1 cellular context compared by ENCODE assay signal in the genomic region with DNA sequence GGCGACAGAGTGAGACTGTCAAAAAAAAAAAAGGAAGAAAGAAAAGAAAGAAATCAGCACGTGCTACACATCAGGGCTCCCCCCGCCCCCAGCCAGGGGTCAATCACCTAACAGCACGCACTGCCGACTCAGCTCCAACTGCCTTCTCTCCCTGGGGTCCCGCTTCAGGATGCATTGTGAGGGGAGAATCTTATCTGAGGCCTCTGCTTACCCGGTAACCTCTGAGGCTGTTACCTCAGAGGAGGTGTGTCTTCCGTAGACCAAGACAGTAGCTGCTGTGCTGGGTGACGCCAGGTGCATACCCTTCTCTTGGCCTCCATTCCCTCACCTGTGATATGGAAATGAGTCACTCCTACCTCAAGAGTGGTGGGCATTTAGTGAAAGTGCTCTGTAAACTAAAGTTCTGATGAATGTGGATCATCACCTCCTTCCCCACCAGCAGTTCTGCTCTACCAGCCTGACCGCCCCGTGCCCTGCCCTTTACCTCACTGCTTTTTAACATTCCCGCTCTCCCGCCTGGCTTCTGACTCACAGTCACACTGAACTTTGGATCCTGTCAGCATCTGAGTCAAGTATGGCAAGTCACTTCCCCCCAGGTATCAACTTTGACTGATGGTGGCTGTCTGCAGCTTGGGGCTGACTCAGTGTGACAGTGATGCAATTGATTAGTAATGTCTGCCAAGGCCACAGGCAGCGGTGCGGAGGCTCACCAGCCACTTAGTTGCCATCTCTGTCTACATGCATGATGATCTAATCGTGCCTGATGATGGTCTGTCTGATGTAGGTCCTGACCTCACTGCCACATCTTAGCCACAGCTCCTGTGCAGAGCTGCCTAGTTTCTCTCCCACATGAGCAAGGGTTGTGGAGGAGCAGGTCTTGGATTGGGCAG.
TF ChIP-seq lines count a peak whose summit lies in the region.

No MANE protein-coding gene starts in this region.

TF ChIP-seq in HepG2, 621 proteins besides CTCF, POLR2A, EP300 and RAD21 (continued from another document and continues in another):
- TF ChIP-seq, protein P1, sequence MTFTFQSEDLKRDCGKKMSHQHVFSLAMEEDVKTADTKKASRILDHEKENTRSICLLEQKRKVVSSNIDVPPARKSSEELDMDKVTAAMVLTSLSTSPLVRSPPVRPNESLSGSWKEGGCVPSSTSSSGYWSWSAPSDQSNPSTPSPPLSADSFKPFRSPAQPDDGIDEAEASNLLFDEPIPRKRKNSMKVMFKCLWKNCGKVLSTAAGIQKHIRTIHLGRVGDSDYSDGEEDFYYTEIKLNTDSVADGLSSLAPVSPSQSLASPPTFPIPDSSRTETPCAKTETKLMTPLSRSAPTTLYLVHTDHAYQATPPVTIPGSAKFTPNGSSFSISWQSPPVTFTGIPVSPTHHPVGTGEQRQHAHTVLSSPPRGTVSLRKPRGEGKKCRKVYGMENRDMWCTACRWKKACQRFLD (CRISPR knock-in tag; IDR thresholded peaks at IDR 0.05; ENCODE audit: borderline replicate concordance), result no peak
- peak; percentile 62; the same call in 1 of the 2 replicates for TF ChIP-seq KLF13 (CRISPR knock-in tag; IDR thresholded peaks at IDR 0.05)
- TF ChIP-seq GFI1 (CRISPR knock-in tag; IDR thresholded peaks at IDR 0.05; ENCODE audit: borderline replicate concordance), result peak; percentile 81; the same call in 1 of the 2 replicates
- TF ChIP-seq ZNF552 (CRISPR knock-in tag; IDR thresholded peaks at IDR 0.05; ENCODE audit: borderline replicate concordance), result no peak
- peak; percentile 89 for TF ChIP-seq HOXD1 (CRISPR knock-in tag; IDR thresholded peaks at IDR 0.05)
- no peak for TF ChIP-seq ZNF20 (CRISPR knock-in tag; IDR thresholded peaks at IDR 0.05)
- TF ChIP-seq, protein P2, sequence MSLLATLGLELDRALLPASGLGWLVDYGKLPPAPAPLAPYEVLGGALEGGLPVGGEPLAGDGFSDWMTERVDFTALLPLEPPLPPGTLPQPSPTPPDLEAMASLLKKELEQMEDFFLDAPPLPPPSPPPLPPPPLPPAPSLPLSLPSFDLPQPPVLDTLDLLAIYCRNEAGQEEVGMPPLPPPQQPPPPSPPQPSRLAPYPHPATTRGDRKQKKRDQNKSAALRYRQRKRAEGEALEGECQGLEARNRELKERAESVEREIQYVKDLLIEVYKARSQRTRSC (CRISPR knock-in tag; IDR thresholded peaks at IDR 0.05; ENCODE audit: low read depth), result no peak
- 0 out of 2 replicates have a peak, but pooled peaks have one; percentile 16 for TF ChIP-seq NKX3-1 (CRISPR knock-in tag; IDR thresholded peaks at IDR 0.05)
- TF ChIP-seq ZNF326 (CRISPR knock-in tag; IDR thresholded peaks at IDR 0.05; ENCODE audit: borderline replicate concordance), result no peak
- TF ChIP-seq MBNL3 (CRISPR knock-in tag; conservative IDR thresholded peaks at IDR 0.05), result no peak
- TF ChIP-seq, protein P3, sequence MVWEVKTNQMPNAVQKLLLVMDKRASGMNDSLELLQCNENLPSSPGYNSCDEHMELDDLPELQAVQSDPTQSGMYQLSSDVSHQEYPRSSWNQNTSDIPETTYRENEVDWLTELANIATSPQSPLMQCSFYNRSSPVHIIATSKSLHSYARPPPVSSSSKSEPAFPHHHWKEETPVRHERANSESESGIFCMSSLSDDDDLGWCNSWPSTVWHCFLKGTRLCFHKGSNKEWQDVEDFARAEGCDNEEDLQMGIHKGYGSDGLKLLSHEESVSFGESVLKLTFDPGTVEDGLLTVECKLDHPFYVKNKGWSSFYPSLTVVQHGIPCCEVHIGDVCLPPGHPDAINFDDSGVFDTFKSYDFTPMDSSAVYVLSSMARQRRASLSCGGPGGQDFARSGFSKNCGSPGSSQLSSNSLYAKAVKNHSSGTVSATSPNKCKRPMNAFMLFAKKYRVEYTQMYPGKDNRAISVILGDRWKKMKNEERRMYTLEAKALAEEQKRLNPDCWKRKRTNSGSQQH (CRISPR knock-in tag; IDR thresholded peaks at IDR 0.05; ENCODE audit: low read depth), result peak; percentile 93
- peak; percentile 82; the same call in 1 of the 2 replicates for TF ChIP-seq ZNF264 (CRISPR knock-in tag; IDR thresholded peaks at IDR 0.05)
- no peak for TF ChIP-seq HMGA1 (CRISPR knock-in tag; conservative IDR thresholded peaks at IDR 0.05)
- TF ChIP-seq ZNF430 (CRISPR knock-in tag; IDR thresholded peaks at IDR 0.05), result peak; percentile 89; the same call in 1 of the 2 replicates
- TF ChIP-seq ZNF501 (CRISPR knock-in tag; IDR thresholded peaks at IDR 0.05), result peak; percentile 87
- TF ChIP-seq KLF15 (CRISPR knock-in tag; IDR thresholded peaks at IDR 0.05; ENCODE audit: borderline replicate concordance), result no peak
- peak; percentile 91; the same call in 1 of the 2 replicates for TF ChIP-seq TRIM24 (CRISPR knock-in tag; IDR thresholded peaks at IDR 0.05)
- TF ChIP-seq SNAI1 (CRISPR knock-in tag; IDR thresholded peaks at IDR 0.05; ENCODE audit: borderline replicate concordance), result no peak
- peak; percentile 82; the same call in 1 of the 2 replicates for TF ChIP-seq RFXAP (CRISPR knock-in tag; IDR thresholded peaks at IDR 0.05; ENCODE audit: borderline replicate concordance)
- TF ChIP-seq ZNF589 (CRISPR knock-in tag; conservative IDR thresholded peaks at IDR 0.05), result peak; percentile 84; the same call in 1 of the 2 replicates
- TF ChIP-seq NONO (IDR thresholded peaks at IDR 0.05), result no peak
- TF ChIP-seq NONO (CRISPR knock-in tag; conservative IDR thresholded peaks at IDR 0.05), result peak; percentile 90
- no peak for TF ChIP-seq PCBP1 (IDR thresholded peaks at IDR 0.05; ENCODE audit: borderline replicate concordance, low read depth, low read length)
- no peak for TF ChIP-seq KAT2B (IDR thresholded peaks at IDR 0.05; ENCODE audit: borderline replicate concordance, low read depth, low read length)
- TF ChIP-seq, protein P4, sequence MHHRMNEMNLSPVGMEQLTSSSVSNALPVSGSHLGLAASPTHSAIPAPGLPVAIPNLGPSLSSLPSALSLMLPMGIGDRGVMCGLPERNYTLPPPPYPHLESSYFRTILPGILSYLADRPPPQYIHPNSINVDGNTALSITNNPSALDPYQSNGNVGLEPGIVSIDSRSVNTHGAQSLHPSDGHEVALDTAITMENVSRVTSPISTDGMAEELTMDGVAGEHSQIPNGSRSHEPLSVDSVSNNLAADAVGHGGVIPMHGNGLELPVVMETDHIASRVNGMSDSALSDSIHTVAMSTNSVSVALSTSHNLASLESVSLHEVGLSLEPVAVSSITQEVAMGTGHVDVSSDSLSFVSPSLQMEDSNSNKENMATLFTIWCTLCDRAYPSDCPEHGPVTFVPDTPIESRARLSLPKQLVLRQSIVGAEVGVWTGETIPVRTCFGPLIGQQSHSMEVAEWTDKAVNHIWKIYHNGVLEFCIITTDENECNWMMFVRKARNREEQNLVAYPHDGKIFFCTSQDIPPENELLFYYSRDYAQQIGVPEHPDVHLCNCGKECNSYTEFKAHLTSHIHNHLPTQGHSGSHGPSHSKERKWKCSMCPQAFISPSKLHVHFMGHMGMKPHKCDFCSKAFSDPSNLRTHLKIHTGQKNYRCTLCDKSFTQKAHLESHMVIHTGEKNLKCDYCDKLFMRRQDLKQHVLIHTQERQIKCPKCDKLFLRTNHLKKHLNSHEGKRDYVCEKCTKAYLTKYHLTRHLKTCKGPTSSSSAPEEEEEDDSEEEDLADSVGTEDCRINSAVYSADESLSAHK (CRISPR knock-in tag; IDR thresholded peaks at IDR 0.05; ENCODE audit: borderline replicate concordance), result no peak
- no peak for TF ChIP-seq FOXM1 (CRISPR knock-in tag; IDR thresholded peaks at IDR 0.05)
- TF ChIP-seq SNAPC2 (CRISPR knock-in tag; IDR thresholded peaks at IDR 0.05), result peak; percentile 60; the same call in 1 of the 2 replicates
- peak; percentile 72 for TF ChIP-seq ZNF781 (CRISPR knock-in tag; IDR thresholded peaks at IDR 0.05; ENCODE audit: borderline replicate concordance, not compliant biosample characterization)
- peak; percentile 99 for TF ChIP-seq MEIS2 (CRISPR knock-in tag; IDR thresholded peaks at IDR 0.05)
- no peak for TF ChIP-seq EEA1 (CRISPR knock-in tag; IDR thresholded peaks at IDR 0.05; ENCODE audit: borderline replicate concordance)
- TF ChIP-seq, protein P5, sequence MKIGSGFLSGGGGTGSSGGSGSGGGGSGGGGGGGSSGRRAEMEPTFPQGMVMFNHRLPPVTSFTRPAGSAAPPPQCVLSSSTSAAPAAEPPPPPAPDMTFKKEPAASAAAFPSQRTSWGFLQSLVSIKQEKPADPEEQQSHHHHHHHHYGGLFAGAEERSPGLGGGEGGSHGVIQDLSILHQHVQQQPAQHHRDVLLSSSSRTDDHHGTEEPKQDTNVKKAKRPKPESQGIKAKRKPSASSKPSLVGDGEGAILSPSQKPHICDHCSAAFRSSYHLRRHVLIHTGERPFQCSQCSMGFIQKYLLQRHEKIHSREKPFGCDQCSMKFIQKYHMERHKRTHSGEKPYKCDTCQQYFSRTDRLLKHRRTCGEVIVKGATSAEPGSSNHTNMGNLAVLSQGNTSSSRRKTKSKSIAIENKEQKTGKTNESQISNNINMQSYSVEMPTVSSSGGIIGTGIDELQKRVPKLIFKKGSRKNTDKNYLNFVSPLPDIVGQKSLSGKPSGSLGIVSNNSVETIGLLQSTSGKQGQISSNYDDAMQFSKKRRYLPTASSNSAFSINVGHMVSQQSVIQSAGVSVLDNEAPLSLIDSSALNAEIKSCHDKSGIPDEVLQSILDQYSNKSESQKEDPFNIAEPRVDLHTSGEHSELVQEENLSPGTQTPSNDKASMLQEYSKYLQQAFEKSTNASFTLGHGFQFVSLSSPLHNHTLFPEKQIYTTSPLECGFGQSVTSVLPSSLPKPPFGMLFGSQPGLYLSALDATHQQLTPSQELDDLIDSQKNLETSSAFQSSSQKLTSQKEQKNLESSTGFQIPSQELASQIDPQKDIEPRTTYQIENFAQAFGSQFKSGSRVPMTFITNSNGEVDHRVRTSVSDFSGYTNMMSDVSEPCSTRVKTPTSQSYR (CRISPR knock-in tag; IDR thresholded peaks at IDR 0.05; ENCODE audit: borderline replicate concordance), result peak; percentile 94
- peak; percentile 70 for TF ChIP-seq ZNF768 (CRISPR knock-in tag; IDR thresholded peaks at IDR 0.05)
- TF ChIP-seq TBX3 (IDR thresholded peaks at IDR 0.05; ENCODE audit: borderline replicate concordance), result peak; percentile 86
- peak; percentile 50 for TF ChIP-seq RBM22 (optimal IDR thresholded peaks at IDR 0.05; ENCODE audit: low read length)
- TF ChIP-seq ZNF354B (CRISPR knock-in tag; IDR thresholded peaks at IDR 0.05), result 0 out of 2 replicates have a peak, but pooled peaks have one; percentile 46
- no peak for TF ChIP-seq SRSF1 (optimal IDR thresholded peaks at IDR 0.05; ENCODE audit: low read depth, low read length)
- TF ChIP-seq NCOA1 (CRISPR knock-in tag; IDR thresholded peaks at IDR 0.05), result no peak; the same call in 1 of the 2 replicates
- TF ChIP-seq NFYC (CRISPR knock-in tag; IDR thresholded peaks at IDR 0.05), result peak; percentile 25; the same call in 1 of the 2 replicates
- TF ChIP-seq MAFF (IDR thresholded peaks at IDR 0.05; ENCODE audit: low read depth, low read length), result peak; percentile 92
- peak; percentile 99 for TF ChIP-seq HNF4A (CRISPR knock-in tag; IDR thresholded peaks at IDR 0.05)
- peak; percentile 77 for TF ChIP-seq NR2C2 (CRISPR knock-in tag; IDR thresholded peaks at IDR 0.05; ENCODE audit: borderline replicate concordance)
- 0 out of 2 replicates have a peak, but pooled peaks have one; percentile 54 for TF ChIP-seq ZNF83 (CRISPR knock-in tag; IDR thresholded peaks at IDR 0.05; ENCODE audit: borderline replicate concordance)
- TF ChIP-seq, protein P6, sequence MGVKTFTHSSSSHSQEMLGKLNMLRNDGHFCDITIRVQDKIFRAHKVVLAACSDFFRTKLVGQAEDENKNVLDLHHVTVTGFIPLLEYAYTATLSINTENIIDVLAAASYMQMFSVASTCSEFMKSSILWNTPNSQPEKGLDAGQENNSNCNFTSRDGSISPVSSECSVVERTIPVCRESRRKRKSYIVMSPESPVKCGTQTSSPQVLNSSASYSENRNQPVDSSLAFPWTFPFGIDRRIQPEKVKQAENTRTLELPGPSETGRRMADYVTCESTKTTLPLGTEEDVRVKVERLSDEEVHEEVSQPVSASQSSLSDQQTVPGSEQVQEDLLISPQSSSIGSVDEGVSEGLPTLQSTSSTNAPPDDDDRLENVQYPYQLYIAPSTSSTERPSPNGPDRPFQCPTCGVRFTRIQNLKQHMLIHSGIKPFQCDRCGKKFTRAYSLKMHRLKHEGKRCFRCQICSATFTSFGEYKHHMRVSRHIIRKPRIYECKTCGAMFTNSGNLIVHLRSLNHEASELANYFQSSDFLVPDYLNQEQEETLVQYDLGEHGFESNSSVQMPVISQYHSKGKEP (CRISPR knock-in tag; IDR thresholded peaks at IDR 0.05), result 0 out of 2 replicates have a peak, but pooled peaks have one; percentile 15
- TF ChIP-seq ATRX (CRISPR knock-in tag; IDR thresholded peaks at IDR 0.05; ENCODE audit: borderline replicate concordance), result no peak
- peak; percentile 41; the same call in 1 of the 2 replicates for TF ChIP-seq SIX1 (CRISPR knock-in tag; IDR thresholded peaks at IDR 0.05; ENCODE audit: borderline replicate concordance)
- TF ChIP-seq RFX5 (IDR thresholded peaks at IDR 0.05; ENCODE audit: low read depth, low read length), result peak; percentile 36; the same call in 1 of the 2 replicates
- TF ChIP-seq, protein P7, sequence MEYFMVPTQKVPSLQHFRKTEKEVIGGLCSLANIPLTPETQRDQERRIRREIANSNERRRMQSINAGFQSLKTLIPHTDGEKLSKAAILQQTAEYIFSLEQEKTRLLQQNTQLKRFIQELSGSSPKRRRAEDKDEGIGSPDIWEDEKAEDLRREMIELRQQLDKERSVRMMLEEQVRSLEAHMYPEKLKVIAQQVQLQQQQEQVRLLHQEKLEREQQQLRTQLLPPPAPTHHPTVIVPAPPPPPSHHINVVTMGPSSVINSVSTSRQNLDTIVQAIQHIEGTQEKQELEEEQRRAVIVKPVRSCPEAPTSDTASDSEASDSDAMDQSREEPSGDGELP (IDR thresholded peaks at IDR 0.05; ENCODE audit: borderline replicate concordance, low read depth), result peak; percentile 90
- TF ChIP-seq, protein P8, sequence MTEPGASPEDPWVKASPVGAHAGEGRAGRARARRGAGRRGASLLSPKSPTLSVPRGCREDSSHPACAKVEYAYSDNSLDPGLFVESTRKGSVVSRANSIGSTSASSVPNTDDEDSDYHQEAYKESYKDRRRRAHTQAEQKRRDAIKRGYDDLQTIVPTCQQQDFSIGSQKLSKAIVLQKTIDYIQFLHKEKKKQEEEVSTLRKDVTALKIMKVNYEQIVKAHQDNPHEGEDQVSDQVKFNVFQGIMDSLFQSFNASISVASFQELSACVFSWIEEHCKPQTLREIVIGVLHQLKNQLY (CRISPR knock-in tag; IDR thresholded peaks at IDR 0.05), result peak; percentile 87
- TF ChIP-seq ZNF224 (CRISPR knock-in tag; IDR thresholded peaks at IDR 0.05), result peak; percentile 60; the same call in 1 of the 2 replicates
- no peak for TF ChIP-seq ZNF75D (CRISPR knock-in tag; IDR thresholded peaks at IDR 0.05; ENCODE audit: borderline replicate concordance)
- TF ChIP-seq SMARCC2 (IDR thresholded peaks at IDR 0.05), result 0 out of 2 replicates have a peak, but pooled peaks have one; percentile 4
